ENCODE assay signal across 1 cellular context in the genomic region with DNA sequence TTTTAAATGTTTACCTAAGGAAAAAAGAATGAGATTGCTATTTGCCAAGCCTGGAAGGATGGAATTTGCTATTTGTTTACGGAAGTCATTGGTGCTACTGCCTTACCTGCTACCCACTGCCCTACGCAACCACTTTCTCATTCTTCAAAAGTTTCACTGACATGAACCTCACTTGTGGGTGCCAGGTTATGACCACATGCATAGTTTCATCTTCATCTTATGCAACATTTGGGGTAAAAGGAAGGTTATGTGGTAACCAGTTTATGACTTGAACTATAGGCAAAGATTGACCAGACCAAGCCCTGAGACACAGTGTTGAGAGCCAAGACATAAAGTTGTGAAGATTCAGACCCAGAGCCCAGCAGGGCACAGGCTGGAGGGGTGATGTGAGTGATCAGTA.
TF ChIP-seq lines count a peak whose summit lies in the region.

No MANE protein-coding gene starts in this region.

TF ChIP-seq in WTC11, 78 proteins besides CTCF, POLR2A, EP300 and RAD21 (continued from another document):
- TF ChIP-seq, protein P1, sequence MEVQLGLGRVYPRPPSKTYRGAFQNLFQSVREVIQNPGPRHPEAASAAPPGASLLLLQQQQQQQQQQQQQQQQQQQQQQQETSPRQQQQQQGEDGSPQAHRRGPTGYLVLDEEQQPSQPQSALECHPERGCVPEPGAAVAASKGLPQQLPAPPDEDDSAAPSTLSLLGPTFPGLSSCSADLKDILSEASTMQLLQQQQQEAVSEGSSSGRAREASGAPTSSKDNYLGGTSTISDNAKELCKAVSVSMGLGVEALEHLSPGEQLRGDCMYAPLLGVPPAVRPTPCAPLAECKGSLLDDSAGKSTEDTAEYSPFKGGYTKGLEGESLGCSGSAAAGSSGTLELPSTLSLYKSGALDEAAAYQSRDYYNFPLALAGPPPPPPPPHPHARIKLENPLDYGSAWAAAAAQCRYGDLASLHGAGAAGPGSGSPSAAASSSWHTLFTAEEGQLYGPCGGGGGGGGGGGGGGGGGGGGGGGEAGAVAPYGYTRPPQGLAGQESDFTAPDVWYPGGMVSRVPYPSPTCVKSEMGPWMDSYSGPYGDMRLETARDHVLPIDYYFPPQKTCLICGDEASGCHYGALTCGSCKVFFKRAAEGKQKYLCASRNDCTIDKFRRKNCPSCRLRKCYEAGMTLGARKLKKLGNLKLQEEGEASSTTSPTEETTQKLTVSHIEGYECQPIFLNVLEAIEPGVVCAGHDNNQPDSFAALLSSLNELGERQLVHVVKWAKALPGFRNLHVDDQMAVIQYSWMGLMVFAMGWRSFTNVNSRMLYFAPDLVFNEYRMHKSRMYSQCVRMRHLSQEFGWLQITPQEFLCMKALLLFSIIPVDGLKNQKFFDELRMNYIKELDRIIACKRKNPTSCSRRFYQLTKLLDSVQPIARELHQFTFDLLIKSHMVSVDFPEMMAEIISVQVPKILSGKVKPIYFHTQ (CRISPR knock-in tag; IDR thresholded peaks at IDR 0.05), result no peak
- TF ChIP-seq NFYB (CRISPR knock-in tag; conservative IDR thresholded peaks at IDR 0.05; ENCODE audit: low read depth), result no peak
- TF ChIP-seq ZNF219 (CRISPR knock-in tag; IDR thresholded peaks at IDR 0.05; ENCODE audit: borderline replicate concordance), result no peak
- TF ChIP-seq PRRX2 (CRISPR knock-in tag; IDR thresholded peaks at IDR 0.05), result no peak
- TF ChIP-seq KAT7 (CRISPR knock-in tag; IDR thresholded peaks at IDR 0.05; ENCODE audit: borderline replicate concordance), result no peak
- TF ChIP-seq, protein P2, sequence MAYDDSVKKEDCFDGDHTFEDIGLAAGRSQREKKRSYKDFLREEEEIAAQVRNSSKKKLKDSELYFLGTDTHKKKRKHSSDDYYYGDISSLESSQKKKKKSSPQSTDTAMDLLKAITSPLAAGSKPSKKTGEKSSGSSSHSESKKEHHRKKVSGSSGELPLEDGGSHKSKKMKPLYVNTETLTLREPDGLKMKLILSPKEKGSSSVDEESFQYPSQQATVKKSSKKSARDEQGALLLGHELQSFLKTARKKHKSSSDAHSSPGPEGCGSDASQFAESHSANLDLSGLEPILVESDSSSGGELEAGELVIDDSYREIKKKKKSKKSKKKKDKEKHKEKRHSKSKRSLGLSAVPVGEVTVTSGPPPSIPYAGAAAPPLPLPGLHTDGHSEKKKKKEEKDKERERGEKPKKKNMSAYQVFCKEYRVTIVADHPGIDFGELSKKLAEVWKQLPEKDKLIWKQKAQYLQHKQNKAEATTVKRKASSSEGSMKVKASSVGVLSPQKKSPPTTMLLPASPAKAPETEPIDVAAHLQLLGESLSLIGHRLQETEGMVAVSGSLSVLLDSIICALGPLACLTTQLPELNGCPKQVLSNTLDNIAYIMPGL (CRISPR knock-in tag; IDR thresholded peaks at IDR 0.05), result no peak
- no peak for TF ChIP-seq ZNF232 (CRISPR knock-in tag; IDR thresholded peaks at IDR 0.05)
- TF ChIP-seq, protein P3, sequence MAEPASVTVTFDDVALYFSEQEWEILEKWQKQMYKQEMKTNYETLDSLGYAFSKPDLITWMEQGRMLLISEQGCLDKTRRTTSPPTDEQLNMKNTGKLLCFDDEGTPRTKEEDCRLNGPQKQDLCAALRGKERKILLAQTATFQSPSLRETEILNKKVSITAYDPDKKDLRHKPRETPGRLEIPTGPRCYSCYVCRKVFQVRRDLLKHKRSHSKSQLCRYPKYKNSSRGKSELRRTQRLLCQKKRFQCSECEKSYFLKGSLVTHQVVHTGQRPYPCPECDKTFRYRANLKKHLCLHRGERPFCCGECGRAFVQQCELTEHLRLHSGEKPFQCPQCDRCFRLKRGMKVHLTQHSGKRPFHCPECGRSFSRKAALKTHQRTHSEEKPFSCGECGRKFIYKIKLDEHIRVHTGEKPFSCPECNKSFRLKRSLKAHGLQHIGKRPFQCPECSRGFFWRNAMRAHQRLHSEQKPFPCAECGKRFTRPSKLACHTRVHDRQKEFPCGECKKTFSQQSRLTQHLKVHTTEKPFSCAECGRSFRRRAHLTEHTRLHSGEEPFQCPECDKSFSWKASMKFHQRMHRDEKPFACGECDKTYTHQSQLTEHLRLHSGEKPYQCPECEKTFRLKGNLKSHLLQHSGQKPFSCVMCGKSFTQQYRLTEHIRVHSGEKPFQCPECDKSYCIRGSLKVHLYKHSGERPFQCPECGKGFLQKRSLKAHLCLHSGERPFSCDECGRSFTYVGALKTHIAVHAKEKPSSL (CRISPR knock-in tag; conservative IDR thresholded peaks at IDR 0.05), result no peak
- TF ChIP-seq JAZF1 (CRISPR knock-in tag; IDR thresholded peaks at IDR 0.05), result no peak
- no peak for TF ChIP-seq ESRRA (CRISPR knock-in tag; IDR thresholded peaks at IDR 0.05; ENCODE audit: borderline replicate concordance)
- no peak for TF ChIP-seq ZNF671 (CRISPR knock-in tag; IDR thresholded peaks at IDR 0.05)
- TF ChIP-seq, protein P4, sequence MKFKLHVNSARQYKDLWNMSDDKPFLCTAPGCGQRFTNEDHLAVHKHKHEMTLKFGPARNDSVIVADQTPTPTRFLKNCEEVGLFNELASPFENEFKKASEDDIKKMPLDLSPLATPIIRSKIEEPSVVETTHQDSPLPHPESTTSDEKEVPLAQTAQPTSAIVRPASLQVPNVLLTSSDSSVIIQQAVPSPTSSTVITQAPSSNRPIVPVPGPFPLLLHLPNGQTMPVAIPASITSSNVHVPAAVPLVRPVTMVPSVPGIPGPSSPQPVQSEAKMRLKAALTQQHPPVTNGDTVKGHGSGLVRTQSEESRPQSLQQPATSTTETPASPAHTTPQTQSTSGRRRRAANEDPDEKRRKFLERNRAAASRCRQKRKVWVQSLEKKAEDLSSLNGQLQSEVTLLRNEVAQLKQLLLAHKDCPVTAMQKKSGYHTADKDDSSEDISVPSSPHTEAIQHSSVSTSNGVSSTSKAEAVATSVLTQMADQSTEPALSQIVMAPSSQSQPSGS (CRISPR knock-in tag; IDR thresholded peaks at IDR 0.05; ENCODE audit: borderline replicate concordance, low read depth), result no peak
- TF ChIP-seq, protein P5, sequence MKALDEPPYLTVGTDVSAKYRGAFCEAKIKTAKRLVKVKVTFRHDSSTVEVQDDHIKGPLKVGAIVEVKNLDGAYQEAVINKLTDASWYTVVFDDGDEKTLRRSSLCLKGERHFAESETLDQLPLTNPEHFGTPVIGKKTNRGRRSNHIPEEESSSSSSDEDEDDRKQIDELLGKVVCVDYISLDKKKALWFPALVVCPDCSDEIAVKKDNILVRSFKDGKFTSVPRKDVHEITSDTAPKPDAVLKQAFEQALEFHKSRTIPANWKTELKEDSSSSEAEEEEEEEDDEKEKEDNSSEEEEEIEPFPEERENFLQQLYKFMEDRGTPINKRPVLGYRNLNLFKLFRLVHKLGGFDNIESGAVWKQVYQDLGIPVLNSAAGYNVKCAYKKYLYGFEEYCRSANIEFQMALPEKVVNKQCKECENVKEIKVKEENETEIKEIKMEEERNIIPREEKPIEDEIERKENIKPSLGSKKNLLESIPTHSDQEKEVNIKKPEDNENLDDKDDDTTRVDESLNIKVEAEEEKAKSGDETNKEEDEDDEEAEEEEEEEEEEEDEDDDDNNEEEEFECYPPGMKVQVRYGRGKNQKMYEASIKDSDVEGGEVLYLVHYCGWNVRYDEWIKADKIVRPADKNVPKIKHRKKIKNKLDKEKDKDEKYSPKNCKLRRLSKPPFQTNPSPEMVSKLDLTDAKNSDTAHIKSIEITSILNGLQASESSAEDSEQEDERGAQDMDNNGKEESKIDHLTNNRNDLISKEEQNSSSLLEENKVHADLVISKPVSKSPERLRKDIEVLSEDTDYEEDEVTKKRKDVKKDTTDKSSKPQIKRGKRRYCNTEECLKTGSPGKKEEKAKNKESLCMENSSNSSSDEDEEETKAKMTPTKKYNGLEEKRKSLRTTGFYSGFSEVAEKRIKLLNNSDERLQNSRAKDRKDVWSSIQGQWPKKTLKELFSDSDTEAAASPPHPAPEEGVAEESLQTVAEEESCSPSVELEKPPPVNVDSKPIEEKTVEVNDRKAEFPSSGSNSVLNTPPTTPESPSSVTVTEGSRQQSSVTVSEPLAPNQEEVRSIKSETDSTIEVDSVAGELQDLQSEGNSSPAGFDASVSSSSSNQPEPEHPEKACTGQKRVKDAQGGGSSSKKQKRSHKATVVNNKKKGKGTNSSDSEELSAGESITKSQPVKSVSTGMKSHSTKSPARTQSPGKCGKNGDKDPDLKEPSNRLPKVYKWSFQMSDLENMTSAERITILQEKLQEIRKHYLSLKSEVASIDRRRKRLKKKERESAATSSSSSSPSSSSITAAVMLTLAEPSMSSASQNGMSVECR (CRISPR knock-in tag; IDR thresholded peaks at IDR 0.05; ENCODE audit: borderline replicate concordance), result no peak
- TF ChIP-seq, protein P6, sequence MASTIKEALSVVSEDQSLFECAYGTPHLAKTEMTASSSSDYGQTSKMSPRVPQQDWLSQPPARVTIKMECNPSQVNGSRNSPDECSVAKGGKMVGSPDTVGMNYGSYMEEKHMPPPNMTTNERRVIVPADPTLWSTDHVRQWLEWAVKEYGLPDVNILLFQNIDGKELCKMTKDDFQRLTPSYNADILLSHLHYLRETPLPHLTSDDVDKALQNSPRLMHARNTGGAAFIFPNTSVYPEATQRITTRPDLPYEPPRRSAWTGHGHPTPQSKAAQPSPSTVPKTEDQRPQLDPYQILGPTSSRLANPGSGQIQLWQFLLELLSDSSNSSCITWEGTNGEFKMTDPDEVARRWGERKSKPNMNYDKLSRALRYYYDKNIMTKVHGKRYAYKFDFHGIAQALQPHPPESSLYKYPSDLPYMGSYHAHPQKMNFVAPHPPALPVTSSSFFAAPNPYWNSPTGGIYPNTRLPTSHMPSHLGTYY (CRISPR knock-in tag; IDR thresholded peaks at IDR 0.05), result no peak
- TF ChIP-seq, protein P7, sequence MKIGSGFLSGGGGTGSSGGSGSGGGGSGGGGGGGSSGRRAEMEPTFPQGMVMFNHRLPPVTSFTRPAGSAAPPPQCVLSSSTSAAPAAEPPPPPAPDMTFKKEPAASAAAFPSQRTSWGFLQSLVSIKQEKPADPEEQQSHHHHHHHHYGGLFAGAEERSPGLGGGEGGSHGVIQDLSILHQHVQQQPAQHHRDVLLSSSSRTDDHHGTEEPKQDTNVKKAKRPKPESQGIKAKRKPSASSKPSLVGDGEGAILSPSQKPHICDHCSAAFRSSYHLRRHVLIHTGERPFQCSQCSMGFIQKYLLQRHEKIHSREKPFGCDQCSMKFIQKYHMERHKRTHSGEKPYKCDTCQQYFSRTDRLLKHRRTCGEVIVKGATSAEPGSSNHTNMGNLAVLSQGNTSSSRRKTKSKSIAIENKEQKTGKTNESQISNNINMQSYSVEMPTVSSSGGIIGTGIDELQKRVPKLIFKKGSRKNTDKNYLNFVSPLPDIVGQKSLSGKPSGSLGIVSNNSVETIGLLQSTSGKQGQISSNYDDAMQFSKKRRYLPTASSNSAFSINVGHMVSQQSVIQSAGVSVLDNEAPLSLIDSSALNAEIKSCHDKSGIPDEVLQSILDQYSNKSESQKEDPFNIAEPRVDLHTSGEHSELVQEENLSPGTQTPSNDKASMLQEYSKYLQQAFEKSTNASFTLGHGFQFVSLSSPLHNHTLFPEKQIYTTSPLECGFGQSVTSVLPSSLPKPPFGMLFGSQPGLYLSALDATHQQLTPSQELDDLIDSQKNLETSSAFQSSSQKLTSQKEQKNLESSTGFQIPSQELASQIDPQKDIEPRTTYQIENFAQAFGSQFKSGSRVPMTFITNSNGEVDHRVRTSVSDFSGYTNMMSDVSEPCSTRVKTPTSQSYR (CRISPR knock-in tag; IDR thresholded peaks at IDR 0.05), result no peak
- TF ChIP-seq GABPB1 (CRISPR knock-in tag; IDR thresholded peaks at IDR 0.05), result no peak
- no peak for TF ChIP-seq ZNF317 (CRISPR knock-in tag; IDR thresholded peaks at IDR 0.05; ENCODE audit: borderline replicate concordance, low read depth)
TF ChIP-seq in WTC11: peak in this region for 0.
